Comparison of ENCODE assay signal across 1 cellular context in genomic region chr1:40939320-40940059, GRCh38.
TF ChIP-seq lines count a peak whose summit lies in the region.

No MANE protein-coding gene starts in this region.

TF ChIP-seq in HepG2, 621 proteins besides CTCF, POLR2A, EP300 and RAD21 (continued from another document):
- 0 out of 2 replicates have a peak, but pooled peaks have one; percentile 69 for TF ChIP-seq ZBED4 (CRISPR knock-in tag; IDR thresholded peaks at IDR 0.05; ENCODE audit: borderline replicate concordance)
- TF ChIP-seq TFAP4 (IDR thresholded peaks at IDR 0.05; ENCODE audit: borderline replicate concordance, low read depth): no peak; the same call in 1 of the 2 replicates
- peak; percentile 50 for TF ChIP-seq ZBTB38 (CRISPR knock-in tag; IDR thresholded peaks at IDR 0.05)
- TF ChIP-seq ZNF235 (CRISPR knock-in tag; IDR thresholded peaks at IDR 0.05; ENCODE audit: borderline replicate concordance): no peak
- no peak for TF ChIP-seq SALL2 (CRISPR knock-in tag; IDR thresholded peaks at IDR 0.05)
- no peak for TF ChIP-seq ZNF543 (CRISPR knock-in tag; IDR thresholded peaks at IDR 0.05)
- no peak for TF ChIP-seq ZNF703 (CRISPR knock-in tag; IDR thresholded peaks at IDR 0.05; ENCODE audit: borderline replicate concordance)
- 0 out of 2 replicates have a peak, but pooled peaks have one; percentile 20 for TF ChIP-seq SIN3A (IDR thresholded peaks at IDR 0.05; ENCODE audit: borderline replicate concordance, low read depth, low read length)
- TF ChIP-seq CBX5 (CRISPR knock-in tag; IDR thresholded peaks at IDR 0.05; ENCODE audit: borderline replicate concordance): peak; percentile 89; the same call in 1 of the 2 replicates
- TF ChIP-seq CSRNP1 (CRISPR knock-in tag; IDR thresholded peaks at IDR 0.05): 0 out of 2 replicates have a peak, but pooled peaks have one; percentile 24
- peak; percentile 98 for TF ChIP-seq GATAD2A (CRISPR knock-in tag; IDR thresholded peaks at IDR 0.05)
- no peak for TF ChIP-seq CENPBD1 (CRISPR knock-in tag; IDR thresholded peaks at IDR 0.05; ENCODE audit: borderline replicate concordance, low read depth)
- TF ChIP-seq ZBTB39 (CRISPR knock-in tag; IDR thresholded peaks at IDR 0.05): peak; percentile 55; the same call in 1 of the 2 replicates
- no peak for TF ChIP-seq GLI4 (CRISPR knock-in tag; IDR thresholded peaks at IDR 0.05; ENCODE audit: borderline replicate concordance)
- peak; percentile 100 for TF ChIP-seq ZSCAN9 (CRISPR knock-in tag; IDR thresholded peaks at IDR 0.05; ENCODE audit: borderline replicate concordance)
- no peak for TF ChIP-seq RFX1 (IDR thresholded peaks at IDR 0.05)
- no peak; the same call in 1 of the 2 replicates for TF ChIP-seq ZKSCAN5 (CRISPR knock-in tag; IDR thresholded peaks at IDR 0.05)
- TF ChIP-seq ZBTB3 (CRISPR knock-in tag; IDR thresholded peaks at IDR 0.05; ENCODE audit: borderline replicate concordance, low read depth): no peak
- TF ChIP-seq KLF11 (CRISPR knock-in tag; IDR thresholded peaks at IDR 0.05): 0 out of 2 replicates have a peak, but pooled peaks have one; percentile 28
- peak; percentile 42; the same call in 1 of the 2 replicates for TF ChIP-seq ZFP36L1 (CRISPR knock-in tag; IDR thresholded peaks at IDR 0.05)
- TF ChIP-seq ZSCAN20 (CRISPR knock-in tag; IDR thresholded peaks at IDR 0.05; ENCODE audit: borderline replicate concordance): no peak
- TF ChIP-seq RARA (CRISPR knock-in tag; IDR thresholded peaks at IDR 0.05): peak; percentile 72
- peak; percentile 73 for TF ChIP-seq TEAD3 (CRISPR knock-in tag; optimal IDR thresholded peaks at IDR 0.05; ENCODE audit: borderline replicate concordance)
- TF ChIP-seq KMT2A (CRISPR knock-in tag; IDR thresholded peaks at IDR 0.05): peak; percentile 25; the same call in 1 of the 2 replicates
- TF ChIP-seq ZNF891 (CRISPR knock-in tag; IDR thresholded peaks at IDR 0.05): no peak
- TF ChIP-seq ZFX (CRISPR knock-in tag; IDR thresholded peaks at IDR 0.05; ENCODE audit: low read depth): peak; percentile 52
- peak; percentile 72; the same call in 1 of the 2 replicates for TF ChIP-seq ZNF772 (CRISPR knock-in tag; IDR thresholded peaks at IDR 0.05)
- peak; percentile 60; the same call in 1 of the 2 replicates for TF ChIP-seq IKZF5 (CRISPR knock-in tag; IDR thresholded peaks at IDR 0.05)
- peak; percentile 72; the same call in 1 of the 2 replicates for TF ChIP-seq IRF2 (CRISPR knock-in tag; IDR thresholded peaks at IDR 0.05)
- TF ChIP-seq E2F1 (CRISPR knock-in tag; IDR thresholded peaks at IDR 0.05): no peak
- TF ChIP-seq GATAD1 (CRISPR knock-in tag; IDR thresholded peaks at IDR 0.05): peak; percentile 49; the same call in 1 of the 2 replicates
TF ChIP-seq in HepG2: peak in this region for 192.
